ENCODE assay signal across 16 cellular contexts in the genomic region with DNA sequence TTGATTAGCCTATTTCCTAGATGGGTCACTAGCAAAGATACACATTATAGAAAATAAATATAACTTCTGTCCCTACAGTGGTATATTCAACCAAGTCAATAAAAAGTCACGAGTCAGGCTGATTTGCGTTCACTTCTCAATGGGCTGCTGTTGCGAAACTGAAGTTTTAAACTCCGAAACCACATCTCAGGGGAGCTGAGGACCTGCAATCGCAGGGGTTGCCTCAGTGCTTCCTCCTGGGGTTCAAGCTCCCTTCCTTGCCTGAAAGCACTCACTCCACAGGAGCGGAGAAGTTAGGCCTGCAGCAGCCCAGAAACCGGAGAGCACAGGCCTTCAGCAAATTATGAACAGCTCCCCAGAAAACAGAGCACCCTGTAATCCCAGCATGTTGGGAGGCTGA. TPM values are rescaled to one million over a fixed set of nuclear protein-coding genes. Genes with fewer than 3 reads are reported as not detected.
DNase-seq lines count a peak whose midpoint lies in the region; ATAC-seq, FAIRE-seq and TF ChIP-seq lines count a peak whose summit lies in the region.
"Had no signal": no experiment of that assay in that cellular context is flagged by ENCODE, and none has a peak within 500 bp of the region (broad histone marks: within the 10 kb centered on the region; RNA-seq: fewer than 3 reads in every experiment).

No MANE protein-coding gene starts in this region.

- H2AFZ ChIP-seq in HepG2 (ENCODE audit: low read length) = no peak overlapping the region

- TF ChIP-seq CTCF in right atrium auricular region (IDR thresholded peaks at IDR 0.05) (no peak), HepG2 (CRISPR knock-in tag; IDR thresholded peaks at IDR 0.05) (no peak)

- peak overlapping the region; percentile 91 to 93 for H3K27ac ChIP-seq in right atrium auricular region
- no peak overlapping the region for H3K27ac ChIP-seq in SK-N-MC
- H3K27ac ChIP-seq in HepG2 (ENCODE audit: extremely low read length, insufficient read depth, low read length) = no peak overlapping the region
- no peak overlapping the region for H3K27ac ChIP-seq in caudate nucleus (ENCODE audit: low read depth, low read length)
- H3K27ac ChIP-seq: cardiac muscle cell had no signal

- no peak overlapping the region for H3K4me2 ChIP-seq in HepG2 (ENCODE audit: low read depth, low read length)

- POLR2A ChIA-PET in HepG2 (lab: Yijun Ruan, JAX) = no interaction called here

- H3K4me1 ChIP-seq in right atrium auricular region = peaks cover 0 to 74% of the 10 kb centered on the region in 2 donors
- H3K4me1 ChIP-seq in HepG2 (ENCODE audit: insufficient read depth, low read length) = peaks cover 13% of the 10 kb centered on the region

- no peak for TF ChIP-seq RAD21 in HepG2 (CRISPR knock-in tag; IDR thresholded peaks at IDR 0.05)

- no peak for TF ChIP-seq POLR2A in HepG2 (IDR thresholded peaks at IDR 0.05; ENCODE audit: insufficient read depth in 1 of 2, low read depth in 2 of 2, low read length in 2 of 2)

- no peak overlapping the region for H3K4me3 ChIP-seq in right atrium auricular region
- no peak overlapping the region for H3K4me3 ChIP-seq in SK-N-MC
- no peak overlapping the region for H3K4me3 ChIP-seq in HepG2 (replicated peaks in 1 of 3; ENCODE audit: insufficient read depth in 1 of 3, low read depth in 2 of 3, low read length in 3 of 3)
- H3K4me3 ChIP-seq: cardiac muscle cell had no signal

- no TSS peak for BruUV-seq in HepG2 (replicated peaks; lab: Mats Ljungman, UMichigan)

- WGBS in HepG2 (ENCODE audit: low lambda C conversion rate) = 86% methylated on average over 7 of the region's 7 CpGs

- CTCF ChIA-PET in HepG2 (lab: Yijun Ruan, JAX; ENCODE audit: low intra/inter-chr PET ratio, low total read pairs) = no interaction called here

- no peaks in the 10 kb centered on the region for H3K36me3 ChIP-seq in right atrium auricular region
- H3K36me3 ChIP-seq in SK-N-MC (ENCODE audit: insufficient read depth, low read length) = no peaks in the 10 kb centered on the region
- H3K36me3 ChIP-seq in HepG2 (replicated peaks in 1 of 2; ENCODE audit: control insufficient read depth in 1 of 2, insufficient read depth in 2 of 2, low read length in 2 of 2) = peaks cover 8 to 33% of the 10 kb centered on the region in 2 experiments
- H3K36me3 ChIP-seq: cardiac muscle cell had no signal

- no peak for ATAC-seq in Right ventricle myocardium superior (ENCODE audit: poor library complexity)
- ATAC-seq in HepG2 = no peak
- ATAC-seq: activated CD4-positive, CD25-positive, alpha-beta regulatory T cell treated with anti-CD3 and anti-CD28 coated beads, Interleukin-2, amount 50 U/mL, for 24 hours had no signal

- H3K9me3 ChIP-seq in right atrium auricular region (no peaks in the 10 kb centered on the region), SK-N-MC (ENCODE audit: low read depth, low read length) (no peaks in the 10 kb centered on the region), HepG2 (ENCODE audit: low read length) (no peaks in the 10 kb centered on the region)

- FAIRE-seq in HepG2 (lab: Jason Lieb, UNC) = no peak

- H3K79me2 ChIP-seq in HepG2 (ENCODE audit: insufficient read depth, low read length) = peaks cover 8% of the 10 kb centered on the region

- H3K9ac ChIP-seq in SK-N-MC (ENCODE audit: insufficient read length) (no peak overlapping the region), HepG2 (ENCODE audit: insufficient read depth, low read depth, low read length) (no peak overlapping the region)

- TF ChIP-seq EP300 in HepG2 (IDR thresholded peaks at IDR 0.05; ENCODE audit: low read depth in 2 of 2, low read length in 2 of 2) (no peak), HepG2 (CRISPR knock-in tag; IDR thresholded peaks at IDR 0.05; ENCODE audit: borderline replicate concordance) (no peak)

- in situ Hi-C loops in HepG2 (cut with HindIII; ENCODE audit: extremely low pct_ligation_motif_present, low pct_unique_long_range_greater_than_20kb) = no loop called here

- peaks cover 9% of the 10 kb centered on the region for H4K20me1 ChIP-seq in HepG2 (ENCODE audit: insufficient read depth, low read length)

- intact Hi-C loops in Right ventricle myocardium superior (cut with DNase I) (loop anchor here (5.0 kb wide), 1 partner anchor 35 kb away; no protein-coding TSS in a partner anchor), HepG2 (cut with micrococcal nuclease; ENCODE audit: unreplicated experiment) (no loop called here)

- H3K27me3 ChIP-seq in right atrium auricular region (no peaks in the 10 kb centered on the region), HepG2 (ENCODE audit: control insufficient read depth in 1 of 2, insufficient read depth in 2 of 2, low read length in 2 of 2) (no peaks in the 10 kb centered on the region)
- H3K27me3 ChIP-seq: cardiac muscle cell had no signal

- DNase-seq in right atrium auricular region (ENCODE audit: low spot score) (no peak), Right ventricle myocardium superior (no peak), SK-N-MC (ENCODE audit: low read depth, low spot score) (peak; percentile 5), HepG2 (ENCODE audit: low spot score) (no peak), activated gamma-delta T cell treated with Interleukin-2 at 50 U/mL for 16 hours (no peak), NK-92 (lab: John Stamatoyannopoulos, UW; ENCODE audit: unreplicated experiment) (no peak), NCI-H2107 treated with DMSO at 0.1 percent for 48 hours (lab: John Stamatoyannopoulos, UW; ENCODE audit: unreplicated experiment) (no peak), caudate nucleus (lab: John Stamatoyannopoulos, UW) (no peak)
- DNase-seq: EL; H7; kidney glomerular epithelial cell; NCI-H345; SHP77 treated with DMSO at 0.1 percent for 48 hours; stimulated activated naive B cell treated with anti-CD40 and anti-IgM and Interleukin-4, amounts not matched to agents 10 μg/mL and 1 μg/mL and 100 μg/mL, for 72 hours had no signal

TF ChIP-seq in HepG2, 621 proteins besides CTCF, POLR2A, EP300 and RAD21 (continues in another document):
- TF ChIP-seq REL (CRISPR knock-in tag; conservative IDR thresholded peaks at IDR 0.05) (no peak), MAFF (IDR thresholded peaks at IDR 0.05; ENCODE audit: low read depth, low read length) (0 out of 2 replicates have a peak, but pooled peaks have one; percentile 4), MIER2 (CRISPR knock-in tag; IDR thresholded peaks at IDR 0.05) (no peak), ZNF251 (CRISPR knock-in tag; IDR thresholded peaks at IDR 0.05) (no peak), NFKBIZ (CRISPR knock-in tag; IDR thresholded peaks at IDR 0.05) (no peak), CEBPG (CRISPR knock-in tag; IDR thresholded peaks at IDR 0.05) (0 out of 2 replicates have a peak, but pooled peaks have one; percentile 9), SATB2 (CRISPR knock-in tag; IDR thresholded peaks at IDR 0.05) (no peak), PTBP1 (IDR thresholded peaks at IDR 0.05; ENCODE audit: low read depth, low read length, poor library complexity, severe bottlenecking) (no peak), NCOA5 (CRISPR knock-in tag; IDR thresholded peaks at IDR 0.05) (no peak), SMAD3 (CRISPR knock-in tag; IDR thresholded peaks at IDR 0.05) (no peak), ZNF296 (CRISPR knock-in tag; conservative IDR thresholded peaks at IDR 0.05) (no peak), POGZ (CRISPR knock-in tag; IDR thresholded peaks at IDR 0.05) (no peak), CEBPB (IDR thresholded peaks at IDR 0.05; ENCODE audit: borderline replicate concordance, low read depth, low read length) (peak; percentile 56), CREB1 (IDR thresholded peaks at IDR 0.05) (no peak), CREB1 (CRISPR knock-in tag; IDR thresholded peaks at IDR 0.05) (no peak), CBFB (CRISPR knock-in tag; IDR thresholded peaks at IDR 0.05) (no peak), SUZ12 (IDR thresholded peaks at IDR 0.05; ENCODE audit: low read depth, low read length) (no peak), CENPX (CRISPR knock-in tag; IDR thresholded peaks at IDR 0.05) (no peak)
- TF ChIP-seq, protein P1, sequence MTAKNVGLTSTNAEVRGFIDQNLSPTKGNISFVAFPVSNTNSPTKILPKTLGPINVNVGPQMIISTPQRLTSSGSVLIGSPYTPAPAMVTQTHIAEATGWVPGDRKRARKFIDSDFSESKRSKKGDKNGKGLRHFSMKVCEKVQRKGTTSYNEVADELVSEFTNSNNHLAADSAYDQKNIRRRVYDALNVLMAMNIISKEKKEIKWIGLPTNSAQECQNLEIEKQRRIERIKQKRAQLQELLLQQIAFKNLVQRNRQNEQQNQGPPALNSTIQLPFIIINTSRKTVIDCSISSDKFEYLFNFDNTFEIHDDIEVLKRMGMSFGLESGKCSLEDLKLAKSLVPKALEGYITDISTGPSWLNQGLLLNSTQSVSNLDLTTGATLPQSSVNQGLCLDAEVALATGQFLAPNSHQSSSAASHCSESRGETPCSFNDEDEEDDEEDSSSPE (CRISPR knock-in tag; IDR thresholded peaks at IDR 0.05) = no peak

RNA-seq across cellular contexts. Expression of a gene that starts 39.6 kb away (rescaled TPM):
- 10 to 100 TPM; 10.8 to 15.7 TPM for total RNA-seq in right atrium auricular region
- total RNA-seq in Right ventricle myocardium superior = 10.0 TPM
- total RNA-seq in HepG2 (2016; rRNA removed; fragmentation: Illumina TruSeq; extraction: Trizol) = 15.2 and 15.6 TPM in 2 replicates
- total RNA-seq in HepG2 (2016; cell fraction: cytosol; rRNA removed; fragmentation: Illumina TruSeq; extraction: Trizol; ENCODE audit: low read depth) = 5.8 and 6.2 TPM in 2 replicates
- total RNA-seq in HepG2 (2016; cell fraction: insoluble cytoplasmic fraction; rRNA removed; fragmentation: Illumina TruSeq; extraction: Trizol) = 13.5 and 15.3 TPM in 2 replicates
- 12.0 and 13.1 TPM in 2 replicates for total RNA-seq in HepG2 (2016; cell fraction: membrane; rRNA removed; fragmentation: Illumina TruSeq; extraction: Trizol)
- 6.5 and 7.9 TPM in 2 replicates for total RNA-seq in HepG2 (2016; cell fraction: nucleus; rRNA removed; fragmentation: Illumina TruSeq; extraction: Trizol)
- polyA plus RNA-seq in HepG2 (2011; rRNA removed) = 27.3 and 30.5 TPM in 2 replicates
- polyA plus RNA-seq in HepG2 (2011; cell fraction: cytosol; rRNA removed) = 28.4 and 39.0 TPM in 2 replicates
- 12.0 and 13.8 TPM in 2 replicates for polyA plus RNA-seq in HepG2 (2011; cell fraction: nucleus; rRNA removed)
- 14.6 and 20.9 TPM in 2 replicates for polyA plus RNA-seq in HepG2 (2012)
- 4.5 and 5.9 TPM in 2 replicates for polyA plus RNA-seq in HepG2 (2016; cell fraction: cytosol; fragmentation: Illumina TruSeq; extraction: Trizol; ENCODE audit: low read depth)
- polyA plus RNA-seq in HepG2 (2016; cell fraction: insoluble cytoplasmic fraction; fragmentation: Illumina TruSeq; extraction: Trizol; ENCODE audit: low read depth) = 13.3 and 15.2 TPM in 2 replicates
- 7.5 and 8.5 TPM in 2 replicates for polyA plus RNA-seq in HepG2 (2016; cell fraction: membrane; fragmentation: Illumina TruSeq; extraction: Trizol; ENCODE audit: low read depth)
- 9.6 and 9.8 TPM in 2 replicates for polyA plus RNA-seq in HepG2 (2016; cell fraction: nucleus; fragmentation: Illumina TruSeq; extraction: Trizol; ENCODE audit: insufficient read depth, low read depth)
- 7.5 and 23.0 TPM in 2 replicates for polyA minus RNA-seq in HepG2 (2011; rRNA and poly(A)+ RNA removed; ENCODE audit: low replicate concordance)
- polyA minus RNA-seq in HepG2 (2011; cell fraction: cytosol; rRNA and poly(A)+ RNA removed) = 12.6 and 15.1 TPM in 2 replicates
- 8.2 TPM in 2 replicates for polyA minus RNA-seq in HepG2 (2011; cell fraction: nucleus; rRNA and poly(A)+ RNA removed)

Comparison
In these comparisons a context has a peak if more than half of its experiments do, and no peak if none do; other contexts are left out.
1. H3K27ac ChIP-seq: peak in right atrium auricular region (2 of 2); none in SK-N-MC (single experiment), HepG2 (single experiment) and caudate nucleus (single experiment).